ENCODE assay signal across 8 cellular contexts in the genomic region with DNA sequence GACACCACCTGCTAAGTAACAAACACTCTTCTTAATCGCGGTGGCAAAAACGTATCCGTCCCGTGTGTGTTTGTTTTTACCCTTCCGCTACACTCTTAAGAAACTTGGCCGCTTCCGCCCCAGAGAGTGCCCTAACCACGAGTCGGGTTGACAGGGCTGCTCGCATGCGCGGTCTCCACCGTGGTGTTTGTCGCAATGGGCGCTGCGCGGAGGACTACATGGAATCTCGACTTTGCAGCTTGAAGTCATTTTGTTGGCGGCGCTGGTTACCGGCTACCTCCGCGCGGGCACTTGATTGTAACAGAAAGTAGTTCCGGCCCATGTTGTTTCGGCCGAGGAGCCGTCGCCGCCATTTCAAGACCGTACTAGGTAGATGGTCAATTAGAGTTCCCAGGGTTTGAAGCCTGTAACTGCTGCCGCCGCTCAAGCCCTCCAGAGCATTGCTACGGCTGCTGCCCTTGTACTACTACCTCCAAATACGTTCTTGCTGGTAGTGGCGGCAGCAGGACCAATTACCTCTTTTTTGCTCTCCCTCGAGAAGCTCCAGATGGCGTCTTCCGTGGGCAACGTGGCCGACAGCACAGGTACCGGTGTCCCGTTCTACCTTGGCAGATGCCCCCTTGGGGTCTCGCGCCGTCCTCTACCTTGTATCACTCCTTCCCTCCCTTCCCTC. TPM values are rescaled to one million over a fixed set of nuclear protein-coding genes. Genes with fewer than 3 reads are reported as not detected.
DNase-seq lines count a peak whose midpoint lies in the region; ATAC-seq, FAIRE-seq and TF ChIP-seq lines count a peak whose summit lies in the region.

Gene OGT, plus strand, starts transcription at position 352 of the 673 bp plus-strand sequence. Its CDS starts 196 bp downstream, at position 548.

- peak in 1 of 2 donors; percentile 94 for TF ChIP-seq EP300 in tibial nerve (IDR thresholded peaks at IDR 0.05)

- CTCF ChIA-PET in T-cell (lab: Charles Lee): interaction anchor here in 1 of 2 donors (1.0 to 1.8 kb wide), 3 partner anchors 13 to 41 kb away, joined by 3 to 6 read pairs (median 4); no protein-coding TSS in a partner anchor

- H3K4me3 ChIP-seq in heart left ventricle (peak within 1 kb of the TSS; percentile 53 to 99 (median 81)), trophoblast cell (ENCODE audit: low read depth, low read length) (peak within 1 kb of the TSS; percentile 93), tibial nerve (peak within 1 kb of the TSS; percentile 41 to 76 (median 64))

- peak within 1 kb of the TSS; percentile 55 for H2BK5ac ChIP-seq in trophoblast cell (ENCODE audit: low read depth, low read length, poor library complexity)

- POLR2A ChIA-PET in T-cell (lab: Charles Lee): interaction anchor here (0.5 to 3.4 kb wide), 11 partner anchors 9 to 1375 kb away, joined by 3 to 18 read pairs (median 4); partner anchors contain the start of gene TAF1 (in 1 of the 2)

- DNase-seq in GM12892 (ENCODE audit: insufficient read length) (peak; percentile 38), NCI-H146 (lab: John Stamatoyannopoulos, UW) (peak; percentile 94), T-cell (peak; percentile 80 to 96 (median 93)), heart left ventricle (peak; percentile 94 to 97 (median 96)), trophoblast cell (peak; percentile 91 to 96), tibial nerve (ENCODE audit: low spot score in 2 of 2) (peak; percentile 91 to 92)

- peak within 1 kb of the TSS; percentile 93 to 99 for H3K27ac Mint-ChIP-seq in T-cell

- peaks cover 0 to 10% (median 0%) of the 10 kb centered on the region in 12 donors for H3K9me3 ChIP-seq in heart left ventricle
- no peaks in the 10 kb centered on the region for H3K9me3 ChIP-seq in trophoblast cell (ENCODE audit: insufficient read depth, low read depth, low read length)
- H3K9me3 ChIP-seq in tibial nerve: no peaks in the 10 kb centered on the region

- H2AK5ac ChIP-seq in trophoblast cell (ENCODE audit: low read length): peak within 1 kb of the TSS; percentile 95

- H3K4me3 Mint-ChIP-seq in T-cell: peak within 1 kb of the TSS; percentile 97 to 99 (median 98)

- H2BK120ac ChIP-seq in trophoblast cell (ENCODE audit: insufficient read depth, low read length, poor library complexity): peak within 1 kb of the TSS; percentile 78

- H3K4me2 ChIP-seq in trophoblast cell (ENCODE audit: low read length): peak within 1 kb of the TSS; percentile 90

- peak within 1 kb of the TSS; percentile 88 for H4K8ac ChIP-seq in trophoblast cell (ENCODE audit: low read depth, low read length)

- peak within 1 kb of the TSS; percentile 33 for H2AFZ ChIP-seq in trophoblast cell (ENCODE audit: insufficient read depth, low read length, poor library complexity)

- no peaks in the 10 kb centered on the region for H3K9me3 Mint-ChIP-seq in T-cell

- peak within 1 kb of the TSS; percentile 90 for H4K91ac ChIP-seq in trophoblast cell (ENCODE audit: low read depth, low read length)

- H3K36me3 ChIP-seq in heart left ventricle (peaks cover 0 to 8% (median 1%) of the 10 kb centered on the region in 9 donors), trophoblast cell (ENCODE audit: control insufficient read depth in 1 of 2, insufficient read depth in 2 of 2, low read length in 2 of 2) (peaks cover 3% of the 10 kb centered on the region in 2 experiments), tibial nerve (no peaks in the 10 kb centered on the region)

- peaks cover 19% of the 10 kb centered on the region for H3K36me3 Mint-ChIP-seq in T-cell

- TF ChIP-seq CTCF in heart left ventricle (IDR thresholded peaks at IDR 0.05): no peak
- TF ChIP-seq CTCF in tibial nerve (IDR thresholded peaks at IDR 0.05): peak in 1 of 5 experiments; percentile 20

- peak within 1 kb of the TSS; percentile 97 for H3K9ac ChIP-seq in trophoblast cell (ENCODE audit: low read length)

- intact Hi-C loops in heart left ventricle (cut with DNase I): loop anchor here in 1 of 10 donors (5.0 kb wide), 2 partner anchors 39 to 41 kb away; no protein-coding TSS in a partner anchor

- peak; percentile 74 for FAIRE-seq in GM12892 (lab: Jason Lieb, UNC)

- WGBS in adipose tissue, 3 donors: 1 to 28% (median 1%) methylated on average over 38 to 47 of the region's 47 CpGs
- WGBS in heart left ventricle, 4 donors: 0 to 41% (median 10%) methylated on average over 47 of the region's 47 CpGs
- no CpG with 5 or more reads among the region's 47 CpGs for WGBS in trophoblast cell (ENCODE audit: extremely low coverage, insufficient coverage, insufficient read length)
- WGBS in tibial nerve, 2 donors: 0 to 35% methylated on average over 13 to 47 of the region's 47 CpGs

- no peak within 1 kb of the TSS for H2BK12ac ChIP-seq in trophoblast cell (ENCODE audit: low read length)

- peak within 1 kb of the TSS; percentile 90 for H3K4ac ChIP-seq in trophoblast cell (ENCODE audit: low read depth, low read length)

- TF ChIP-seq POLR2A in GM12892 (IDR thresholded peaks at IDR 0.05; ENCODE audit: low read depth, low read length): peak; percentile 89
- peak; percentile 26 to 48 for TF ChIP-seq POLR2A in heart left ventricle (IDR thresholded peaks at IDR 0.05)
- TF ChIP-seq POLR2A in tibial nerve (IDR thresholded peaks at IDR 0.05): peak; percentile 41 to 62

- H4K12ac ChIP-seq in trophoblast cell (ENCODE audit: low read depth, low read length): peak within 1 kb of the TSS; percentile 86

- H3K27me3 ChIP-seq in heart left ventricle (no peaks in the 10 kb centered on the region), trophoblast cell (ENCODE audit: insufficient read depth, low read length) (no peaks in the 10 kb centered on the region), tibial nerve (no peaks in the 10 kb centered on the region)

- ATAC-seq in HG02840 (IDR thresholded peaks at IDR 0.05; ENCODE audit: low FRiP score, unreplicated experiment) (peak; percentile 67), T-cell (replicated peaks in 1 of 4) (peak; percentile 79 to 83 (median 80)), heart left ventricle (peak; percentile 91 to 97 (median 96))

- peaks cover 0 to 31% (median 10%) of the 10 kb centered on the region in 12 donors for H3K4me1 ChIP-seq in heart left ventricle
- no peaks in the 10 kb centered on the region for H3K4me1 ChIP-seq in trophoblast cell (ENCODE audit: control insufficient read depth in 1 of 2, insufficient read depth in 2 of 2, low read length in 2 of 2)
- H3K4me1 ChIP-seq in tibial nerve: peaks cover 0 to 15% (median 0%) of the 10 kb centered on the region in 4 donors

- H3K23ac ChIP-seq in trophoblast cell (ENCODE audit: low read length): no peak within 1 kb of the TSS

- peak within 1 kb of the TSS; percentile 75 for H3K27ac ChIP-seq in adipose tissue (ENCODE audit: low read depth, low read length)
- peak within 1 kb of the TSS; percentile 80 to 98 (median 92) for H3K27ac ChIP-seq in heart left ventricle
- peak within 1 kb of the TSS; percentile 71 for H3K27ac ChIP-seq in trophoblast cell (ENCODE audit: low read depth, low read length)
- H3K27ac ChIP-seq in tibial nerve: peak within 1 kb of the TSS; percentile 69 to 94 (median 88)

- H3K79me1 ChIP-seq in trophoblast cell (ENCODE audit: low read length): peaks cover 14% of the 10 kb centered on the region

- peaks cover 18% of the 10 kb centered on the region for H3K79me2 ChIP-seq in trophoblast cell (ENCODE audit: control insufficient read depth, insufficient read depth, low read length, poor library complexity)

- H3K27me3 Mint-ChIP-seq in T-cell: peaks cover 0 to 3% of the 10 kb centered on the region in 2 donors

- H3K18ac ChIP-seq in trophoblast cell (ENCODE audit: low read length): peak within 1 kb of the TSS; percentile 91

- peak within 1 kb of the TSS; percentile 93 for H3K14ac ChIP-seq in trophoblast cell (ENCODE audit: low read length)

- H3K4me1 Mint-ChIP-seq in T-cell: peaks cover 27 to 32% (median 31%) of the 10 kb centered on the region in 3 donors

RNA-seq across cellular contexts. Expression of gene OGT, which starts in this region (rescaled TPM):
- polyA plus RNA-seq in GM12892 (2012; ENCODE audit: missing spikeins): 86.4 TPM
- total RNA-seq in T-cell (100 to 1,000 TPM; 438 to 548 (median 460) TPM), heart left ventricle (10 to 100 TPM; 64.8 to 84.1 (median 77.4) TPM), tibial nerve (100 to 1,000 TPM; 175 to 256 (median 231) TPM)
- polyA plus RNA-seq in adipose tissue (10 to 100 TPM; 23.6 to 44.7 (median 39.4) TPM), heart left ventricle (10 to 100 TPM; 20.0 to 33.3 TPM)
- polyA plus RNA-seq in trophoblast cell (2013): 40.2 and 40.4 TPM in 2 replicates

Comparison
In these comparisons a context has a peak if more than half of its experiments do, and no peak if none do; other contexts are left out.
1. Peak in every context shown above with its lines: DNase-seq, ATAC-seq, H3K4me3 ChIP-seq and H3K27ac ChIP-seq.
2. DNase-seq: peak in every context shown above with its lines; median percentile 96 in heart left ventricle; 94 in NCI-H146; 94 in trophoblast cell; 93 in T-cell; 92 in tibial nerve; 38 in GM12892.
3. POLR2A ChIP-seq: peak in every context shown above with its lines; median percentile 89 in GM12892; 52 in tibial nerve; 37 in heart left ventricle.